In the genomic region with DNA sequence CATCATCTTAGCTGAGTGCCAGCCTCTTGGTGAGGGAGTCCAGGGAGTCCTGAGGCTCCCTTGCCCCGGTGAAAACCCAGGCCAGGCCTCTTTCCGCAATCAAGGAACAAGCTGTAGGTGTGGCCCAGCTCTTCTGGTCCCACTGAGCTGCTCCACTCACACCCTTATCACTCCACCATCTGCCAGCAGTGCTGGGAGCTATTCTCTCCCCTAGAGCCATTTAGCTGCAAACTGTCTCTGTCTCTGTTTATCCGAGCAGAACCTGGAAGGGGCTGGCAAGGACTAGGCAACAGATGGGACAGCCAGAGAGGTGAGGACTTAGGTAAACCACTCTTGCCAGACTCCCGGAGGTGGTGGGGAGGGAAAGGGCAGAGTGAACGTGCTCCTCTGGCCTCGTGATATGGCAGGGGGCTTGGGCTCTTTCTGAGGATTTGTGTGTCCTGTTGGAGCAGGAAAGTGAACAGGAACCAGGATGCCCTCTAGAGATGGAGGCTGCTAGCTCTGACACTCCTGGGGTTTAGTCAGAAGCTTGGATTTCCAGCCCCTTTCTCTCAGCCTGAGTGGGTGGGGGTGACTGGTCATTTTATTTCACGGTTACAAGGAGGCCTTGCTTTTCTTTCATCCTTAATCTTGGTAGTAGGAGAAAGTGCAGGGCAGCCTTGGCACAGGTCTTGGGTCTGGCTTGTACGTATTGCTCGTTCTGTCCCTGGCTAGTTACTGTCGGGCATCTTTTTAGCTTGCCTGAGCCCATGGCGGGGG, we compare ENCODE assay signal across 1 cellular context.
TF ChIP-seq lines count a peak whose summit lies in the region.

No MANE protein-coding gene starts in this region.

TF ChIP-seq in IMR-90, 13 proteins besides CTCF, POLR2A, EP300 and RAD21 (continued from another document):
- no peak for TF ChIP-seq BHLHE40 (IDR thresholded peaks at IDR 0.05; ENCODE audit: low read depth, low read length)
- TF ChIP-seq MAZ (IDR thresholded peaks at IDR 0.05; ENCODE audit: borderline replicate concordance, low read depth, low read length), result no peak
- TF ChIP-seq FOS (IDR thresholded peaks at IDR 0.05; ENCODE audit: low read depth, low read length), result no peak
- no peak for TF ChIP-seq SMC3 (IDR thresholded peaks at IDR 0.05; ENCODE audit: low read depth, low read length)
- no peak for TF ChIP-seq RCOR1 (IDR thresholded peaks at IDR 0.05; ENCODE audit: insufficient replicate concordance, low read length)
- no peak for TF ChIP-seq MAFK (IDR thresholded peaks at IDR 0.05; ENCODE audit: low read depth, low read length)
- TF ChIP-seq USF2 (IDR thresholded peaks at IDR 0.05; ENCODE audit: low read depth, low read length), result no peak
- TF ChIP-seq NFE2L2 (IDR thresholded peaks at IDR 0.05; ENCODE audit: low read depth, low read length), result no peak
- no peak for TF ChIP-seq CHD1 (IDR thresholded peaks at IDR 0.05; ENCODE audit: low read depth, low read length)
- no peak for TF ChIP-seq CEBPB (IDR thresholded peaks at IDR 0.05; ENCODE audit: low read depth, low read length)
- no peak for TF ChIP-seq ELK1 (IDR thresholded peaks at IDR 0.05; ENCODE audit: borderline replicate concordance, low read depth, low read length)
- TF ChIP-seq MXI1 (IDR thresholded peaks at IDR 0.05; ENCODE audit: borderline replicate concordance, low read depth, low read length), result no peak
